ENCODE assay signal across 23 cellular contexts in genomic region chr2:218020281-218020680, GRCh38. TPM values are rescaled to one million over a fixed set of nuclear protein-coding genes. Genes with fewer than 3 reads are reported as not detected.
"Had no signal": no experiment of that assay in that cellular context is flagged by ENCODE, and none has a peak within 500 bp of the region (broad histone marks: within the 10 kb centered on the region; RNA-seq: fewer than 3 reads in every experiment).

No MANE protein-coding gene starts in this region.

- H3K27me3 ChIP-seq: esophagus squamous epithelium had no signal

- DNase-seq: activated CD4-positive, alpha-beta T cell treated with anti-CD3 and anti-CD28 coated beads for 48 hours; activated CD8-positive, alpha-beta memory T cell treated with anti-CD3 and anti-CD28 coated beads, Interleukin-2, amount 50 U/mL, for 48 hours; activated CD8-positive, alpha-beta T cell treated with anti-CD3 and anti-CD28 coated beads for 36 hours; activated gamma-delta T cell; activated T-cell treated with anti-CD3 and anti-CD28 coated beads, Interleukin-2, amount 50 U/mL, for 72 hours; central memory CD4-positive, alpha-beta T cell; effector CD4-positive, alpha-beta T cell; esophagus squamous epithelium; lower lobe of right lung; retina; T-helper 17 cell had no signal

- H3K9me3 ChIP-seq: esophagus squamous epithelium, lower lobe of right lung had no signal

- H3K9me3 Mint-ChIP-seq: activated CD8-positive, alpha-beta T cell treated with anti-CD3 and anti-CD28 coated beads for 36 hours; activated naive CD4-positive, alpha-beta T cell treated with anti-CD3 and anti-CD28 coated beads, Interleukin-2, amount 50 U/mL, for 72 hours; activated T-cell treated with anti-CD3 and anti-CD28 coated beads, Interleukin-2, amount 50 U/mL, for 72 hours; mesothelial cell of epicardium; neural crest cell; stimulated activated naive CD8-positive, alpha-beta T cell treated with anti-CD3 and anti-CD28 coated beads, Interleukin-15, Interleukin-2, amounts not matched to agents 100 ng/mL and 50 ng/mL, for 24 hours; WTC11 had no signal

- H3K4me3 ChIP-seq: coronary artery, esophagus squamous epithelium, lower lobe of right lung, skin epidermis had no signal

- H3K36me3 ChIP-seq: esophagus squamous epithelium, lower lobe of right lung had no signal

- H3K36me3 Mint-ChIP-seq: activated naive CD4-positive, alpha-beta T cell treated with anti-CD3 and anti-CD28 coated beads, Interleukin-2, amount 50 U/mL, for 72 hours; mesothelial cell of epicardium; WTC11 had no signal

- H3K27ac Mint-ChIP-seq: activated CD8-positive, alpha-beta T cell treated with anti-CD3 and anti-CD28 coated beads for 36 hours; activated naive CD4-positive, alpha-beta T cell treated with anti-CD3 and anti-CD28 coated beads, Interleukin-2, amount 50 U/mL, for 72 hours; activated T-cell treated with anti-CD3 and anti-CD28 coated beads, Interleukin-2, amount 50 U/mL, for 72 hours; mesothelial cell of epicardium; stimulated activated naive CD8-positive, alpha-beta T cell treated with anti-CD3 and anti-CD28 coated beads, Interleukin-15, Interleukin-2, amounts not matched to agents 100 ng/mL and 50 ng/mL, for 24 hours; T-helper 17 cell; WTC11 had no signal

- H3K27me3 Mint-ChIP-seq: activated CD8-positive, alpha-beta T cell treated with anti-CD3 and anti-CD28 coated beads for 36 hours; stimulated activated naive CD8-positive, alpha-beta T cell treated with anti-CD3 and anti-CD28 coated beads, Interleukin-15, Interleukin-2, amounts not matched to agents 100 ng/mL and 50 ng/mL, for 24 hours had no signal

- H3K4me1 ChIP-seq: lower lobe of right lung, parathyroid adenoma had no signal

- ATAC-seq: activated CD8-positive, alpha-beta T cell treated with anti-CD3 and anti-CD28 coated beads for 36 hours; activated naive CD4-positive, alpha-beta T cell treated with anti-CD3 and anti-CD28 coated beads, Interleukin-2, amount 50 U/mL, for 72 hours; activated T-cell treated with anti-CD3 and anti-CD28 coated beads, Interleukin-2, amount 50 U/mL, for 72 hours; lower lobe of right lung; T-helper 17 cell; WTC11 had no signal

- H3K4me3 Mint-ChIP-seq: activated CD8-positive, alpha-beta T cell treated with anti-CD3 and anti-CD28 coated beads for 36 hours; activated T-cell treated with anti-CD3 and anti-CD28 coated beads, Interleukin-2, amount 50 U/mL, for 72 hours; mesothelial cell of epicardium; neural crest cell; stimulated activated naive CD8-positive, alpha-beta T cell treated with anti-CD3 and anti-CD28 coated beads, Interleukin-15, Interleukin-2, amounts not matched to agents 100 ng/mL and 50 ng/mL, for 24 hours; T-helper 17 cell; WTC11 had no signal

- H3K27ac ChIP-seq: esophagus squamous epithelium, lower lobe of right lung, parathyroid adenoma, skin epidermis had no signal

RNA-seq across cellular contexts. Expression of gene RUFY4, which starts 48.8 kb away (rescaled TPM):
- total RNA-seq: endothelial cell of umbilical vein, esophagus squamous epithelium, fibroblast of villous mesenchyme, lower lobe of right lung, mesothelial cell of epicardium, neural crest cell, temporal lobe, urinary bladder had no signal
- polyA plus RNA-seq: endothelial cell of umbilical vein had no signal
